ENCODE assay signal across 8 cellular contexts in the genomic region with DNA sequence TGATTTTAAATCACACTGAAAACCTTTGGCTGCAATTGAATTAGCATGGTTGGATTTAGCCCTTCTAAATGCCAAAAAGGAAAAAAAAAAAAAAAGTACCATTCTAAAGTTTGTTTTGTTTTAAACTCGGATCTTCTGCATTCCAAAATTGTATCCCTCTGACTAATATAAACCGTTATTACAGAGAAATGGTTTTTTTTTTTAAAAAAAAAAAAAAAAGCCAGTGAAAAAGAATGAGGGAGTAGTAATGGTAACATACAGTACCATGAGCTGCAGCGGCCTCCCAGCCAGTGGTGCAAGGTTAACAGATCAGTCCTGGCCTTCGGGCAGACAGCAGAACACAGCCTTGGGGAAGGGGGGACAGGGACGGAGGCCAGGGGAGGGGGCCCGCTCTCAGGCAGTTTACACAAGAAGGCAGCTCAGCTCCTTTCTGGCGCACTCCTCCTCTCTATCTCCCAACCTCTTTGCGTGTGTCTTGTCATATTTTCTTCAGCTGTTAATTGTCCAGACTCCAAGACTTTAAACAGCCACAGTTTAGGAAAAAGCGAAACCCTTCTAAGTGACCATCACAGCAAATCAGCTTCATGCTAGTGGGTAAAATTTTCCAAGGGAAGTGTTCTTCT.
DNase-seq lines count a peak whose midpoint lies in the region; ATAC-seq and TF ChIP-seq lines count a peak whose summit lies in the region.
"Had no signal": no experiment of that assay in that cellular context is flagged by ENCODE, and none has a peak within 500 bp of the region (broad histone marks: within the 10 kb centered on the region; RNA-seq: fewer than 3 reads in every experiment).

No MANE protein-coding gene starts in this region.

- DNase-seq in Peyer's patch (peak in 1 of 3 donors; percentile 52), esophagus squamous epithelium (lab: John Stamatoyannopoulos, UW) (no peak), myocyte (ENCODE audit: low read depth) (peak; percentile 75), aorta (peak; percentile 72 to 86), A673 (ENCODE audit: low spot score) (no peak), GM19240 (ENCODE audit: insufficient read length, low spot score) (no peak)
- DNase-seq: Karpas-422 had no signal

- H3K27me3 ChIP-seq in Peyer's patch, result no peaks in the 10 kb centered on the region
- no peaks in the 10 kb centered on the region for H3K27me3 ChIP-seq in esophagus squamous epithelium
- no peaks in the 10 kb centered on the region for H3K27me3 ChIP-seq in aorta (ENCODE audit: control insufficient read depth in 1 of 2, insufficient read depth in 2 of 2, low read length in 1 of 2)
- no peaks in the 10 kb centered on the region for H3K27me3 ChIP-seq in A673 (replicated peaks; ENCODE audit: insufficient read depth, low read depth, low read length, poor library complexity)

- H3K4me3 ChIP-seq in Peyer's patch (peak overlapping the region in 1 of 4 donors; percentile 19), esophagus squamous epithelium (peak overlapping the region in 3 of 4 donors; percentile 31 to 59 (median 34)), aorta (ENCODE audit: low read length in 2 of 2) (peak overlapping the region; percentile 16 to 78), A673 (ENCODE audit: low read depth, low read length, poor library complexity, severe bottlenecking) (no peak overlapping the region)

- POLR2A ChIA-PET in A673 (lab: Charles Lee; ENCODE audit: low non-redundant PET), result no interaction called here

- peak; percentile 77 for ATAC-seq in aorta (ENCODE audit: low FRiP score)
- no peak for ATAC-seq in HG03469 (IDR thresholded peaks at IDR 0.05; ENCODE audit: unreplicated experiment)

- intact Hi-C loops in esophagus squamous epithelium (cut with DNase I), result no loop called here
- intact Hi-C loops in aorta (cut with DNase I), result loop anchor here (2.0 to 10.0 kb wide), 2 partner anchors 22 to 80 kb away; no protein-coding TSS in a partner anchor
- intact Hi-C loops in A673 (cut with micrococcal nuclease; ENCODE audit: unreplicated experiment), result no loop called here

- H3K9me3 ChIP-seq in Peyer's patch (no peaks in the 10 kb centered on the region), esophagus squamous epithelium (no peaks in the 10 kb centered on the region), aorta (ENCODE audit: control insufficient read depth, low read length) (no peaks in the 10 kb centered on the region), A673 (ENCODE audit: low read depth, low read length, poor library complexity, severe bottlenecking) (no peaks in the 10 kb centered on the region)

- CTCF ChIA-PET in A673 (lab: Charles Lee), result no interaction called here

- peak overlapping the region; percentile 44 to 89 (median 68) for H3K27ac ChIP-seq in Peyer's patch
- peak overlapping the region; percentile 70 to 94 (median 85) for H3K27ac ChIP-seq in esophagus squamous epithelium
- H3K27ac ChIP-seq in aorta (ENCODE audit: low read depth in 1 of 2, low read length in 2 of 2), result peak overlapping the region; percentile 94 to 100
- no peak overlapping the region for H3K27ac ChIP-seq in A673 (ENCODE audit: low read depth, low read length, poor library complexity, severe bottlenecking)

- TF ChIP-seq POLR2A in Peyer's patch (IDR thresholded peaks at IDR 0.05) (no peak), esophagus squamous epithelium (IDR thresholded peaks at IDR 0.05) (no peak)

- no peaks in the 10 kb centered on the region for H3K36me3 ChIP-seq in Peyer's patch
- H3K36me3 ChIP-seq in esophagus squamous epithelium, result no peaks in the 10 kb centered on the region
- H3K36me3 ChIP-seq in aorta (ENCODE audit: control insufficient read depth in 1 of 2, insufficient read depth in 2 of 2, low read length in 1 of 2), result no peaks in the 10 kb centered on the region
- no peaks in the 10 kb centered on the region for H3K36me3 ChIP-seq in A673 (ENCODE audit: insufficient read depth, low read length, poor library complexity, severe bottlenecking)

- peaks cover 0 to 4% (median 0%) of the 10 kb centered on the region in 4 donors for H3K4me1 ChIP-seq in Peyer's patch
- H3K4me1 ChIP-seq in esophagus squamous epithelium, result peaks cover 0 to 35% (median 4%) of the 10 kb centered on the region in 3 donors
- peaks cover 0 to 2% of the 10 kb centered on the region in 2 donors for H3K4me1 ChIP-seq in aorta (ENCODE audit: control insufficient read depth in 1 of 2, insufficient read depth in 2 of 2, low read length in 2 of 2)
- no peaks in the 10 kb centered on the region for H3K4me1 ChIP-seq in A673 (ENCODE audit: insufficient read depth, low read length, poor library complexity, severe bottlenecking)

- TF ChIP-seq CTCF in Peyer's patch (IDR thresholded peaks at IDR 0.05), result no peak
- TF ChIP-seq CTCF in esophagus squamous epithelium (IDR thresholded peaks at IDR 0.05), result no peak
- no peak for TF ChIP-seq CTCF in A673 (conservative IDR thresholded peaks at IDR 0.05; ENCODE audit: low read depth, low read length)

- 34 to 52% methylated on average over 9 of the region's 9 CpGs for whole genome bisulfite sequencing in esophagus squamous epithelium, 2 donors
- 3 to 6% methylated on average over 9 of the region's 9 CpGs for WGBS in aorta, 2 donors

- no TSS peak for BruUV-seq in A673 (replicated peaks; lab: Mats Ljungman, UMichigan)

Comparison
In these comparisons a context has a peak if more than half of its experiments do, and no peak if none do; other contexts are left out.
1. DNase-seq: peak in myocyte (single experiment) and aorta (2 of 2); none in esophagus squamous epithelium (single experiment), A673 (single experiment) and GM19240 (single experiment).
2. intact Hi-C loops: an anchor here in aorta (2.0 to 10.0 kb wide); none called in esophagus squamous epithelium and A673.